Comparison of ENCODE assay signal across 15 cellular contexts in genomic region chr1:41724248-41724647, GRCh38.
A peak's percentile ranks its signal among the peaks of the same experiment; 100 is the strongest.
DNase-seq lines count a peak whose midpoint lies in the region; ATAC-seq and TF ChIP-seq lines count a peak whose summit lies in the region.
"Had no signal": no experiment of that assay in that cellular context is flagged by ENCODE, and none has a peak within 500 bp of the region (broad histone marks: within the 10 kb centered on the region; RNA-seq: fewer than 3 reads in every experiment).

No MANE protein-coding gene starts in this region.

- ATAC-seq in heart left ventricle: peak; percentile 23 to 76 (median 44)
- ATAC-seq in upper lobe of left lung (ENCODE audit: low FRiP score in 2 of 2): no peak
- ATAC-seq in omental fat pad (ENCODE audit: low FRiP score): no peak
- ATAC-seq: HCT116, K562 had no signal

- H3K79me2 ChIP-seq in Karpas-422 (ENCODE audit: low read length): no peaks in the 10 kb centered on the region

- no peak for TF ChIP-seq POLR2A in heart left ventricle (IDR thresholded peaks at IDR 0.05)
- no peak for TF ChIP-seq POLR2A in upper lobe of left lung (IDR thresholded peaks at IDR 0.05)

- H3K27ac ChIP-seq in heart left ventricle (peak overlapping the region in 5 of 12 donors; percentile 0 to 43 (median 33)), SK-N-MC (peak overlapping the region; percentile 81; the same call in 1 of the 2 replicates), upper lobe of left lung (peak overlapping the region in 3 of 4 donors; percentile 11 to 44 (median 43)), Karpas-422 (ENCODE audit: low read length) (no peak overlapping the region)
- H3K27ac ChIP-seq: GM23248, SJSA1 had no signal

- no peak overlapping the region for H3K4me2 ChIP-seq in Karpas-422 (ENCODE audit: low read depth, low read length, poor library complexity, severe bottlenecking)

- H4K20me1 ChIP-seq in Karpas-422 (ENCODE audit: insufficient read depth, low read depth, low read length): no peaks in the 10 kb centered on the region

- H3K4me1 ChIP-seq in heart left ventricle (peaks cover 0 to 76% (median 29%) of the 10 kb centered on the region in 12 donors), upper lobe of left lung (peaks cover 51 to 59% (median 54%) of the 10 kb centered on the region in 4 donors), Karpas-422 (ENCODE audit: low read length) (peaks cover 45% of the 10 kb centered on the region)
- H3K4me1 ChIP-seq: SJSA1 had no signal

- no peak overlapping the region for H2AFZ ChIP-seq in Karpas-422 (ENCODE audit: low read length)
- H2AFZ ChIP-seq: GM23248 had no signal

- H3K36me3 ChIP-seq in heart left ventricle (no peaks in the 10 kb centered on the region), SK-N-MC (ENCODE audit: insufficient read depth, low read length) (no peaks in the 10 kb centered on the region), upper lobe of left lung (no peaks in the 10 kb centered on the region), Karpas-422 (ENCODE audit: insufficient read depth, low read length) (no peaks in the 10 kb centered on the region)
- H3K36me3 ChIP-seq: SJSA1 had no signal

- no peaks in the 10 kb centered on the region for H3K27me3 ChIP-seq in heart left ventricle
- no peaks in the 10 kb centered on the region for H3K27me3 ChIP-seq in upper lobe of left lung
- H3K27me3 ChIP-seq in Karpas-422 (ENCODE audit: low read length): no peaks in the 10 kb centered on the region
- H3K27me3 ChIP-seq: SJSA1 had no signal

- intact Hi-C loops in heart left ventricle (cut with DNase I): loop anchor here in 2 of 10 donors (5.0 to 10.0 kb wide), 2 partner anchors 61 to 62 kb away; no protein-coding TSS in a partner anchor
- intact Hi-C loops in cardiac septum (cut with DNase I): no loop called here

- no peak for TF ChIP-seq CTCF in heart left ventricle (IDR thresholded peaks at IDR 0.05)
- TF ChIP-seq CTCF in fibroblast of pulmonary artery (IDR thresholded peaks at IDR 0.05; ENCODE audit: low read length, missing control alignments): no peak
- no peak for TF ChIP-seq CTCF in upper lobe of left lung (IDR thresholded peaks at IDR 0.05)
- no peak for TF ChIP-seq CTCF in omental fat pad (IDR thresholded peaks at IDR 0.05)

- H3K4me3 ChIP-seq in heart left ventricle (no peak overlapping the region), SK-N-MC (peak overlapping the region; percentile 26; the same call in 1 of the 2 replicates), fibroblast of pulmonary artery (replicated peaks; ENCODE audit: low read depth, low read length) (no peak overlapping the region), upper lobe of left lung (no peak overlapping the region), Karpas-422 (ENCODE audit: low read length) (no peak overlapping the region)
- H3K4me3 ChIP-seq: GM23248, K562, SJSA1 had no signal

- WGBS in heart left ventricle, 4 donors: 44 to 54% (median 49%) methylated on average over 2 of the region's 2 CpGs
- 26 to 40% methylated on average over 2 of the region's 2 CpGs for WGBS in upper lobe of left lung, 2 donors

- H3K9me3 ChIP-seq in heart left ventricle (no peaks in the 10 kb centered on the region), SK-N-MC (ENCODE audit: low read depth, low read length) (no peaks in the 10 kb centered on the region), upper lobe of left lung (no peaks in the 10 kb centered on the region), Karpas-422 (ENCODE audit: low read length) (no peaks in the 10 kb centered on the region)
- H3K9me3 ChIP-seq: SJSA1 had no signal

- no peak overlapping the region for H3K9ac ChIP-seq in SK-N-MC (ENCODE audit: insufficient read length)
- no peak overlapping the region for H3K9ac ChIP-seq in Karpas-422 (ENCODE audit: low read length)
- H3K9ac ChIP-seq: GM23248 had no signal

- TF ChIP-seq EP300 in upper lobe of left lung (IDR thresholded peaks at IDR 0.05): no peak

- DNase-seq in heart left ventricle (no peak), cardiac septum (ENCODE audit: low spot score) (no peak), SK-N-MC (ENCODE audit: low read depth, low spot score) (peak; percentile 14), fibroblast of pulmonary artery (ENCODE audit: low read depth) (peak; percentile 30), upper lobe of left lung (no peak), Karpas-422 (no peak), omental fat pad (ENCODE audit: low spot score) (no peak)
- DNase-seq in stimulated activated CD4-positive, alpha-beta T cell treated with anti-CD3 and anti-CD28 coated beads, Interleukin-2, amount 100 ng/mL, for 48 hours: no peak
- DNase-seq: CD4-positive, CD25-positive, alpha-beta regulatory T cell; GDM1; GM23248; NCI-H1436 treated with DMSO at 0.1 percent for 48 hours had no signal

- no peaks in the 10 kb centered on the region for H3K9me2 ChIP-seq in Karpas-422 (replicated peaks; ENCODE audit: insufficient read depth, low read length)

Comparison
In these comparisons a context has a peak if more than half of its experiments do, and no peak if none do; other contexts are left out.
1. ATAC-seq: peak in heart left ventricle (4 of 4); none in upper lobe of left lung (0 of 2) and omental fat pad (single experiment).
2. DNase-seq: peak in SK-N-MC (single experiment) and fibroblast of pulmonary artery (single experiment); none in heart left ventricle (0 of 5), cardiac septum (single experiment), upper lobe of left lung (0 of 2), Karpas-422 (single experiment), omental fat pad (single experiment) and stimulated activated CD4-positive, alpha-beta T cell treated with anti-CD3 and anti-CD28 coated beads, Interleukin-2, amount 100 ng/mL, for 48 hours (0 of 2).